10 cellular contexts compared by ENCODE assay signal in genomic region chr1:231407537-231408396, GRCh38. TPM values are rescaled to one million over a fixed set of nuclear protein-coding genes. Genes with fewer than 3 reads are reported as not detected.
DNase-seq lines count a peak whose midpoint lies in the region; ATAC-seq and TF ChIP-seq lines count a peak whose summit lies in the region.
"Had no signal": no experiment of that assay in that cellular context is flagged by ENCODE, and none has a peak within 500 bp of the region (broad histone marks: within the 10 kb centered on the region; RNA-seq: fewer than 3 reads in every experiment).

No MANE protein-coding gene starts in this region.

- H3K36me3 Mint-ChIP-seq in T-cell, result peaks cover 16% of the 10 kb centered on the region

- peak overlapping the region; percentile 58 to 70 for H3K27ac ChIP-seq in mucosa of rectum (ENCODE audit: low read depth in 2 of 2, low read length in 2 of 2)

- peak; percentile 84 for ATAC-seq in HG02885 (IDR thresholded peaks at IDR 0.05; ENCODE audit: poor library complexity, unreplicated experiment)
- ATAC-seq in T-cell (replicated peaks in 1 of 4), result no peak

- H3K4me1 ChIP-seq in mucosa of rectum (ENCODE audit: control insufficient read depth in 2 of 2, insufficient read depth in 2 of 2, low read length in 2 of 2), result peaks cover 19 to 28% of the 10 kb centered on the region in 2 donors

- no peaks in the 10 kb centered on the region for H3K27me3 Mint-ChIP-seq in T-cell

- H3K27me3 ChIP-seq in mucosa of rectum (ENCODE audit: control insufficient read depth in 2 of 2, insufficient read depth in 2 of 2, low read length in 2 of 2), result no peaks in the 10 kb centered on the region

- TF ChIP-seq CTCF in cardiac fibroblast (IDR thresholded peaks at IDR 0.05; ENCODE audit: low read depth, low read length) (no peak), GM13976 (IDR thresholded peaks at IDR 0.05; ENCODE audit: borderline replicate concordance, control extremely low read depth, extremely low read depth, insufficient read depth, missing control alignments) (no peak)

- H3K27ac Mint-ChIP-seq in T-cell, result no peak overlapping the region

- H3K4me3 Mint-ChIP-seq in T-cell, result no peak overlapping the region
- H3K4me3 Mint-ChIP-seq: activated T-cell treated with anti-CD3 and anti-CD28 coated beads, Interleukin-2, amount 50 U/mL, for 4 hours had no signal

- H3K9me3 Mint-ChIP-seq in T-cell, result no peaks in the 10 kb centered on the region
- H3K9me3 Mint-ChIP-seq: activated T-cell treated with anti-CD3 and anti-CD28 coated beads, Interleukin-2, amount 50 U/mL, for 4 hours had no signal

- H3K4me1 Mint-ChIP-seq in T-cell, result peaks cover 8 to 29% (median 27%) of the 10 kb centered on the region in 3 donors

- H3K4me3 ChIP-seq in cardiac fibroblast (replicated peaks in 1 of 2; ENCODE audit: low read depth in 2 of 2, low read length in 2 of 2), result no peak overlapping the region
- peak overlapping the region in 1 of 2 donors; percentile 38 for H3K4me3 ChIP-seq in mucosa of rectum (ENCODE audit: low read length in 2 of 2)

- POLR2A ChIA-PET in T-cell (lab: Charles Lee), result interaction anchor here in 1 of 2 donors (0.7 kb wide), 1 partner anchor 376 kb away, joined by 3 read pairs; no protein-coding TSS in a partner anchor

- peaks cover 0 to 2% of the 10 kb centered on the region in 2 donors for H3K36me3 ChIP-seq in mucosa of rectum (ENCODE audit: control insufficient read depth in 2 of 2, insufficient read depth in 2 of 2, low read length in 2 of 2)

- no peaks in the 10 kb centered on the region for H3K9me3 ChIP-seq in mucosa of rectum (ENCODE audit: control insufficient read depth in 2 of 2, low read length in 2 of 2)

- CTCF ChIA-PET in T-cell (lab: Charles Lee), result no interaction called here

- peak; percentile 63 for DNase-seq in ELR (ENCODE audit: low read depth)
- DNase-seq in cardiac fibroblast (ENCODE audit: low read depth in 2 of 2), result peak; percentile 56 to 57
- no peak for DNase-seq in T-cell
- DNase-seq in GM13976 (ENCODE audit: low spot score), result no peak
- DNase-seq in stimulated activated CD4-positive, alpha-beta T cell treated with anti-CD3 and anti-CD28 coated beads, Interleukin-4, amount 100 ng/mL, for 24 hours, result no peak
- DNase-seq in NCI-H1436 treated with DMSO at 0.1 percent for 48 hours (lab: John Stamatoyannopoulos, UW), result no peak
- DNase-seq: activated T-cell treated with anti-CD3 and anti-CD28 coated beads, Interleukin-2, amount 50 U/mL, for 4 hours; GF-D8 had no signal

- in situ Hi-C loops in GM13976 (cut with MboI; ENCODE audit: low sequenced_read_pairs, unreplicated experiment), result no loop called here

- H3K9ac ChIP-seq in mucosa of rectum (ENCODE audit: low read depth in 1 of 2, low read length in 2 of 2), result no peak overlapping the region

RNA-seq across cellular contexts. Expression of gene EGLN1, which starts 14.3 kb away (rescaled TPM):
- total RNA-seq in T-cell, result 10 to 100 TPM; 13.9 to 20.8 (median 18.5) TPM

Comparison
In these comparisons a context has a peak if more than half of its experiments do, and no peak if none do; other contexts are left out.
1. DNase-seq: peak in ELR (single experiment) and cardiac fibroblast (2 of 2); none in T-cell (0 of 34), GM13976 (single experiment), stimulated activated CD4-positive, alpha-beta T cell treated with anti-CD3 and anti-CD28 coated beads, Interleukin-4, amount 100 ng/mL, for 24 hours (single experiment) and NCI-H1436 treated with DMSO at 0.1 percent for 48 hours (single experiment).